8 cellular contexts compared by ENCODE assay signal in the genomic region with DNA sequence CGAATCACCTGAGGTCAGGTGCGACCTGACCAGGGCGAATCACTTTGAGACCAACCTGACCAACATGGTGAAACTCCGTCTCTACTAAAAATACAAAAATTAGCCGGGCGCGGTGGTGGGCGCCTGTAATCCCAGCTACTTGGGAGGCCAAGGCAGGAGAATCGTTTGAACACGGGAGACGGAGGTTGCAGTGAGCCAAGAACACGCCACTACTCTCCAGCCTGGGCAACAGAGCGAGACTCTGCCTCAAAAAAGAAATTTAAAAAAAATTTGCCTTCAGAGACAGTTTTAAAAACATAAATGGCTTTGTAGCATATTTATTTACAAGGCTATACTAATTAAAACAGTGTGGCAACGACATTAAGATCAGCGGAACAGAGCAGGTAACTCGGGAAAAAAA. TPM values are rescaled to one million over a fixed set of nuclear protein-coding genes. Genes with fewer than 3 reads are reported as not detected.
DNase-seq lines count a peak whose midpoint lies in the region; ATAC-seq and TF ChIP-seq lines count a peak whose summit lies in the region.
"Not testable (repeated sequence)": the region's sequence is repeated elsewhere in the genome, so short reads cannot be mapped to it uniquely, and the experiment has no call there.

No MANE protein-coding gene starts in this region.

- H2AFZ ChIP-seq in OCI-LY3 (ENCODE audit: low read depth, low read length) = not testable (repeated sequence)

- not testable (repeated sequence) for ATAC-seq in activated CD8-positive, alpha-beta memory T cell treated with anti-CD3 and anti-CD28 coated beads, Interleukin-2, amount 10 ng/mL, durations not matched to agents 7 days and 5 days

- H3K4me2 ChIP-seq in OCI-LY3 (ENCODE audit: low read length) (peak overlapping the region; percentile 81), skeletal muscle satellite cell (ENCODE audit: low read length) (peak overlapping the region; percentile 94)

- peaks cover 60% of the 10 kb centered on the region for H3K4me1 Mint-ChIP-seq in activated CD8-positive, alpha-beta memory T cell treated with anti-CD3 and anti-CD28 coated beads, Interleukin-2, amount 10 ng/mL, durations not matched to agents 7 days and 5 days

- H3K27ac ChIP-seq in 22Rv1 (peak overlapping the region; percentile 66; the same call in 1 of the 2 replicates), OCI-LY3 (ENCODE audit: low read length) (peak overlapping the region; percentile 53; the same call in 1 of the 2 replicates)

- not testable (repeated sequence) for TF ChIP-seq CTCF in 22Rv1 (IDR thresholded peaks at IDR 0.05); GM12875 (IDR thresholded peaks at IDR 0.05; ENCODE audit: borderline replicate concordance, insufficient read depth, low read depth, low read length); OCI-LY3 (IDR thresholded peaks at IDR 0.05; ENCODE audit: low read depth, low read length); cardiac fibroblast (IDR thresholded peaks at IDR 0.05; ENCODE audit: low read depth, low read length); foreskin fibroblast (IDR thresholded peaks at IDR 0.05; ENCODE audit: low read depth, low read length)

- H3K4me1 ChIP-seq in OCI-LY3 (ENCODE audit: low read length) (peaks cover 34% of the 10 kb centered on the region), mucosa of stomach (ENCODE audit: control insufficient read depth, insufficient read depth, low read length) (peaks cover 22% of the 10 kb centered on the region), skeletal muscle satellite cell (ENCODE audit: control insufficient read depth, insufficient read depth, low read length) (peaks cover 29% of the 10 kb centered on the region)

- peak overlapping the region; percentile 82 for H3K9ac ChIP-seq in OCI-LY3 (ENCODE audit: low read length)
- H3K9ac ChIP-seq in mucosa of stomach (ENCODE audit: low read length) = peak overlapping the region; percentile 87
- peak overlapping the region; percentile 85 for H3K9ac ChIP-seq in skeletal muscle satellite cell (ENCODE audit: low read depth, low read length)

- H3K27me3 Mint-ChIP-seq in activated CD8-positive, alpha-beta memory T cell treated with anti-CD3 and anti-CD28 coated beads, Interleukin-2, amount 10 ng/mL, durations not matched to agents 7 days and 5 days = not testable (repeated sequence)

- H3K27me3 ChIP-seq in OCI-LY3 (ENCODE audit: low read depth, low read length); mucosa of stomach (ENCODE audit: control insufficient read depth, insufficient read depth, low read length); skeletal muscle satellite cell (ENCODE audit: control insufficient read depth, insufficient read depth, low read length): not testable (repeated sequence)

- H3K9me3 Mint-ChIP-seq in activated CD8-positive, alpha-beta memory T cell treated with anti-CD3 and anti-CD28 coated beads, Interleukin-2, amount 10 ng/mL, durations not matched to agents 7 days and 5 days (ENCODE audit: low read depth) = not testable (repeated sequence)

- peaks cover 34% of the 10 kb centered on the region for H4K20me1 ChIP-seq in OCI-LY3 (ENCODE audit: insufficient read depth, low read length)

- peak overlapping the region; percentile 38 for H3K27ac Mint-ChIP-seq in activated CD8-positive, alpha-beta memory T cell treated with anti-CD3 and anti-CD28 coated beads, Interleukin-2, amount 10 ng/mL, durations not matched to agents 7 days and 5 days

- H3K4me3 ChIP-seq in GM12875 (ENCODE audit: low read depth, low read length) = peak overlapping the region; percentile 90
- H3K4me3 ChIP-seq in OCI-LY3 (ENCODE audit: low read length) = peak overlapping the region; percentile 83
- peak overlapping the region; percentile 83 to 85 for H3K4me3 ChIP-seq in cardiac fibroblast (replicated peaks in 1 of 2; ENCODE audit: low read depth in 2 of 2, low read length in 2 of 2)
- peak overlapping the region; percentile 84 to 88 for H3K4me3 ChIP-seq in foreskin fibroblast (ENCODE audit: low read depth in 1 of 2, low read length in 2 of 2)
- peak overlapping the region; percentile 46 for H3K4me3 ChIP-seq in mucosa of stomach (ENCODE audit: low read length)
- peak overlapping the region; percentile 89 for H3K4me3 ChIP-seq in skeletal muscle satellite cell (ENCODE audit: low read length)

- peak overlapping the region; percentile 92 for H3K4me3 Mint-ChIP-seq in activated CD8-positive, alpha-beta memory T cell treated with anti-CD3 and anti-CD28 coated beads, Interleukin-2, amount 10 ng/mL, durations not matched to agents 7 days and 5 days

- H3K9me3 ChIP-seq in OCI-LY3 (ENCODE audit: insufficient read depth, low read length); mucosa of stomach (ENCODE audit: control insufficient read depth, low read length); skeletal muscle satellite cell (replicated peaks; ENCODE audit: low read length): not testable (repeated sequence)

- CTCF ChIA-PET in activated CD8-positive, alpha-beta memory T cell treated with anti-CD3 and anti-CD28 coated beads, Interleukin-2, amount 10 ng/mL, durations not matched to agents 7 days and 5 days (lab: Charles Lee) = interaction anchor here (1.0 to 1.5 kb wide), 3 partner anchors 9 to 41 kb away, joined by 3 to 6 read pairs (median 5); partner anchors contain the start of gene ATP5F1E

- DNase-seq in activated CD8-positive, alpha-beta memory T cell treated with anti-CD3 and anti-CD28 coated beads, Interleukin-2, amount 10 ng/mL, durations not matched to agents 7 days and 5 days; cardiac fibroblast (ENCODE audit: low read depth in 2 of 2); foreskin fibroblast: not testable (repeated sequence)

- peaks cover 61% of the 10 kb centered on the region for H3K79me2 ChIP-seq in OCI-LY3 (ENCODE audit: low read length)

- H3K36me3 Mint-ChIP-seq in activated CD8-positive, alpha-beta memory T cell treated with anti-CD3 and anti-CD28 coated beads, Interleukin-2, amount 10 ng/mL, durations not matched to agents 7 days and 5 days = peaks cover 29% of the 10 kb centered on the region

- H3K36me3 ChIP-seq in OCI-LY3 (replicated peaks; ENCODE audit: low read depth, low read length) (peaks cover 41% of the 10 kb centered on the region), skeletal muscle satellite cell (ENCODE audit: insufficient read depth, low read length) (peaks cover 21% of the 10 kb centered on the region)
- not testable (repeated sequence) for H3K36me3 ChIP-seq in mucosa of stomach (ENCODE audit: control insufficient read depth, insufficient read depth, low read length)

RNA-seq across cellular contexts. Expression of gene PRELID3B, which starts 1.1 kb away (rescaled TPM):
- 100 to 1,000 TPM in 1 of 2 experiments, 10 to 100 TPM in 1; 80.4 to 104 TPM for total RNA-seq in activated CD8-positive, alpha-beta memory T cell treated with anti-CD3 and anti-CD28 coated beads, Interleukin-2, amount 10 ng/mL, durations not matched to agents 7 days and 5 days
- 75.8 and 81.1 TPM in 2 replicates for total RNA-seq in skeletal muscle satellite cell (2012; rRNA removed)

RNA-seq across cellular contexts. Expression of gene ATP5F1E, which starts 9.4 kb away (rescaled TPM):
- total RNA-seq in activated CD8-positive, alpha-beta memory T cell treated with anti-CD3 and anti-CD28 coated beads, Interleukin-2, amount 10 ng/mL, durations not matched to agents 7 days and 5 days = 10 to 100 TPM; 78.3 to 80.8 TPM
- 14.4 and 17.3 TPM in 2 replicates for total RNA-seq in skeletal muscle satellite cell (2012; rRNA removed)

RNA-seq across cellular contexts. Expression of gene TUBB1, which starts 22.3 kb away (rescaled TPM):
- not detected for total RNA-seq in activated CD8-positive, alpha-beta memory T cell treated with anti-CD3 and anti-CD28 coated beads, Interleukin-2, amount 10 ng/mL, durations not matched to agents 7 days and 5 days
- not detected in 2 replicates for total RNA-seq in skeletal muscle satellite cell (2012; rRNA removed)

RNA-seq across cellular contexts. Expression of gene CTSZ, which starts 34.4 kb away (rescaled TPM):
- total RNA-seq in activated CD8-positive, alpha-beta memory T cell treated with anti-CD3 and anti-CD28 coated beads, Interleukin-2, amount 10 ng/mL, durations not matched to agents 7 days and 5 days = 10 to 100 TPM; 39.6 to 48.0 TPM
- 55.5 and 62.7 TPM in 2 replicates for total RNA-seq in skeletal muscle satellite cell (2012; rRNA removed)
